31 cellular contexts compared by ENCODE assay signal in genomic region chr3:184719709-184720108, GRCh38.
"Had no signal": no experiment of that assay in that cellular context is flagged by ENCODE, and none has a peak within 500 bp of the region (broad histone marks: within the 10 kb centered on the region; RNA-seq: fewer than 3 reads in every experiment).

No MANE protein-coding gene starts in this region.

- DNase-seq: activated B cell treated with CpG ODN at 0.5 μM for 24 hours; activated CD4-positive, alpha-beta T cell treated with anti-CD3 and anti-CD28 coated beads for 48 hours; activated CD4-positive, alpha-beta T cell treated with anti-CD3 and anti-CD28 coated beads, Interleukin-2, amount 50 U/mL, for 1 hour; activated CD4-positive, alpha-beta T cell treated with anti-CD3 and anti-CD28 coated beads, Interleukin-2, amount 50 U/mL, for 48 hours; activated effector memory CD4-positive, alpha-beta T cell treated with anti-CD3 and anti-CD28 coated beads, Interleukin-2, amount 50 U/mL, for 16 hours; activated naive CD4-positive, alpha-beta T cell treated with anti-CD3 and anti-CD28 coated beads, Interleukin-2, amount 10 ng/mL, durations not matched to agents 7 days and 5 days; activated naive CD8-positive, alpha-beta T cell treated with anti-CD3 and anti-CD28 coated beads, Interleukin-2, amount 10 ng/mL, durations not matched to agents 7 days and 5 days; activated T-cell treated with anti-CD3 and anti-CD28 coated beads, Interleukin-2, amount 50 U/mL, for 1 hour; activated T-cell treated with anti-CD3 and anti-CD28 coated beads, Interleukin-2, amount 50 U/mL, for 48 hours; anterior cingulate cortex; brain microvascular endothelial cell; caudate nucleus; cortex of kidney; dermis blood vessel endothelial cell; effector CD4-positive, alpha-beta T cell; effector memory CD8-positive, alpha-beta T cell; erythroblast; foreskin keratinocyte; gastrocnemius medialis; glutamatergic neuron; heart left ventricle; T-helper 1 cell; T-helper 17 cell; T1000; WERI-Rb-1 had no signal

- H3K27ac ChIP-seq: brain microvascular endothelial cell, esophagus muscularis mucosa, foreskin keratinocyte, gastrocnemius medialis, heart left ventricle, WERI-Rb-1 had no signal

- FAIRE-seq: astrocyte, bronchial epithelial cell, colon had no signal

- ATAC-seq: activated CD4-positive, CD25-positive, alpha-beta regulatory T cell treated with anti-CD3 and anti-CD28 coated beads, Interleukin-2, amount 50 U/mL, for 24 hours; activated naive CD4-positive, alpha-beta T cell treated with anti-CD3 and anti-CD28 coated beads, Interleukin-2, amount 50 U/mL, for 72 hours; effector memory CD8-positive, alpha-beta T cell; foreskin keratinocyte; gastrocnemius medialis; heart left ventricle; T-helper 17 cell had no signal

- H3K4me3 ChIP-seq: esophagus muscularis mucosa, gastrocnemius medialis, heart left ventricle had no signal

- H3K27me3 ChIP-seq: brain microvascular endothelial cell, esophagus muscularis mucosa, foreskin keratinocyte, gastrocnemius medialis, heart left ventricle had no signal

- H3K9me3 ChIP-seq: esophagus muscularis mucosa, gastrocnemius medialis, heart left ventricle had no signal

- H3K36me3 ChIP-seq: brain microvascular endothelial cell, esophagus muscularis mucosa, gastrocnemius medialis, heart left ventricle, WERI-Rb-1 had no signal
